12 cellular contexts compared by ENCODE assay signal in the genomic region with DNA sequence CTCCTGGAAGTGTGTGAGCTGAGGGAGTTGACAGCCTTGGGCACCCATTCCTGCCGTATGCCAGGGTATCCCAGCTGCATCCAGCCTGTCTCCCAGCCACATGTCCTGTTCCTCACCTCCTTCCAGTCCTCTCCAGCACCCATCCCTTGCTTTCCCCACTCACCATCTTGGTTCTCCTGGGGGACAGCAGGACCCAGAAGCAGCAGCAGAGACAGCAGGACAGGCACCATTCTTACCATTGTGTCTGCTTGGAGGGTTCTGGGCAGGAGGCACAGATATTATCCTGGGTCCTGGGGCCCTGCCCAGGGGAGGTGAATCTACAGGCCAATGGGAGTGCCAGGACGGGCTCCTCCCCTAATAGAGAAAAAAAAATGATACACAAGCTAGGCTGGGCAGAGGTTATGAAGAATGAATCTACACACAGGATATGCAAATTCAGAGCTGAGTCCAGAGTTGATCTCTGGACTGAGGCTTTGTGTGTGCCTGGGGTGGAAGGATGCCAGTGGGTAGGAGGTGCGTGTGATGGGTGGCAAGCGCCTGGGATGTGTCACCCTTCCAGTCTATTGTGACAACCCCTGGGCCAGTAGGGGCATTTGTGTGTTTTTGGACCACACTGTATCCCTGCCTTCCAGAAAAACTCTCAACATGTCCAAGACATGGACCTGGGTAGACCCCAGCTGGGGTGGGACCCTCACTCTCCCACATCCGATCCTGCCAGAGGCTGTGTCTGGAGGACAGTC. TPM values are rescaled to one million over a fixed set of nuclear protein-coding genes. Genes with fewer than 3 reads are reported as not detected.
DNase-seq lines count a peak whose midpoint lies in the region; ATAC-seq and TF ChIP-seq lines count a peak whose summit lies in the region.
"Had no signal": no experiment of that assay in that cellular context is flagged by ENCODE, and none has a peak within 500 bp of the region (broad histone marks: within the 10 kb centered on the region; RNA-seq: fewer than 3 reads in every experiment).

Gene AZGP1 (minus strand): TSS at position 250 of the 740 bp plus-strand sequence. CDS start 11 bp downstream, at position 239.

- no peak within 1 kb of the TSS for H3K27ac Mint-ChIP-seq in nephron progenitor cell
- H3K27ac Mint-ChIP-seq: CD4-positive, alpha-beta T cell had no signal

- H3K9me3 Mint-ChIP-seq in nephron progenitor cell, result no peaks in the 10 kb centered on the region
- H3K9me3 Mint-ChIP-seq: CD4-positive, alpha-beta T cell had no signal

- H3K4me3 Mint-ChIP-seq in nephron progenitor cell, result no peak within 1 kb of the TSS
- H3K4me3 Mint-ChIP-seq: CD4-positive, alpha-beta T cell had no signal

- peaks cover 29% of the 10 kb centered on the region for H3K27me3 Mint-ChIP-seq in nephron progenitor cell (ENCODE audit: low read depth, poor library complexity)

- H3K36me3 Mint-ChIP-seq in nephron progenitor cell (ENCODE audit: low read depth), result no peaks in the 10 kb centered on the region

- TF ChIP-seq CTCF in omental fat pad (IDR thresholded peaks at IDR 0.05) (no peak), nephron progenitor cell (IDR thresholded peaks at IDR 0.05) (no peak)

- no peak for TF ChIP-seq POLR2A in erythroblast (IDR thresholded peaks at IDR 0.05; ENCODE audit: low read length)

- ATAC-seq in omental fat pad (ENCODE audit: low FRiP score), result no peak
- no peak for ATAC-seq in GM21619 (IDR thresholded peaks at IDR 0.05; ENCODE audit: unreplicated experiment)
- ATAC-seq: gastroesophageal sphincter had no signal

- peaks cover 19% of the 10 kb centered on the region for H3K4me1 Mint-ChIP-seq in nephron progenitor cell

- DNase-seq in ELR (ENCODE audit: low read depth), result peak; percentile 59
- peak; percentile 9 for DNase-seq in NCI-H69 (lab: John Stamatoyannopoulos, UW)
- DNase-seq in erythroblast (lab: John Stamatoyannopoulos, UW), result peak; percentile 10 to 45
- DNase-seq in omental fat pad (ENCODE audit: low spot score), result no peak
- no peak for DNase-seq in germinal center (ENCODE audit: low spot score)
- DNase-seq in nephron progenitor cell, result no peak
- no peak for DNase-seq in activated CD4-positive, CD25-positive, alpha-beta regulatory T cell treated with anti-CD3 and anti-CD28 coated beads, Interleukin-2, amount 50 U/mL, for 72 hours
- DNase-seq: CD4-positive, alpha-beta T cell; central memory CD4-positive, alpha-beta T cell had no signal

RNA-seq across cellular contexts. Expression of gene AZGP1, which starts in this region (rescaled TPM):
- 100 to 1,000 TPM in 1 of 4 donors, 10 to 100 TPM in 3; 70.9 to 155 (median 92.1) TPM for total RNA-seq in omental fat pad
- total RNA-seq: activated CD8-positive, alpha-beta memory T cell treated with anti-CD3 and anti-CD28 coated beads for 36 hours; CD4-positive, alpha-beta T cell had no signal

Comparison
In these comparisons a context has a peak if more than half of its experiments do, and no peak if none do; other contexts are left out.
1. DNase-seq: peak in ELR (single experiment), NCI-H69 (single experiment) and erythroblast (2 of 2); none in omental fat pad (single experiment), germinal center (single experiment), nephron progenitor cell (single experiment) and activated CD4-positive, CD25-positive, alpha-beta regulatory T cell treated with anti-CD3 and anti-CD28 coated beads, Interleukin-2, amount 50 U/mL, for 72 hours (single experiment).